ENCODE assay signal across 31 cellular contexts in genomic region chr2:67186871-67187270, GRCh38.
"Had no signal": no experiment of that assay in that cellular context is flagged by ENCODE, and none has a peak within 500 bp of the region (broad histone marks: within the 10 kb centered on the region; RNA-seq: fewer than 3 reads in every experiment).

No MANE protein-coding gene starts in this region.

- H3K9me3 Mint-ChIP-seq: memory B cell; stimulated activated naive B cell treated with anti-CD40 and anti-IgM and Interleukin-4, amounts not matched to agents 10 μg/mL and 1 μg/mL and 100 μg/mL, for 72 hours had no signal

- H3K4me1 Mint-ChIP-seq: immature natural killer cell; memory B cell; naive thymus-derived CD4-positive, alpha-beta T cell; neural crest cell; stimulated activated naive B cell treated with anti-CD40 and anti-IgM and Interleukin-4, amounts not matched to agents 10 μg/mL and 1 μg/mL and 100 μg/mL, for 72 hours had no signal

- H3K27me3 ChIP-seq: pancreas, stomach, testis, tibial artery, upper lobe of right lung had no signal

- H3K27me3 Mint-ChIP-seq: memory B cell; naive thymus-derived CD4-positive, alpha-beta T cell; natural killer cell treated with Interleukin-12 subunit alpha and Interleukin-12 subunit beta and Interleukin-15 and Interleukin-18, amount 100 ng/mL, for 72 hours; stimulated activated naive B cell treated with anti-CD40 and anti-IgM and Interleukin-4, amounts not matched to agents 10 μg/mL and 1 μg/mL and 100 μg/mL, for 72 hours had no signal

- H3K27ac Mint-ChIP-seq: immature natural killer cell; memory B cell; naive thymus-derived CD4-positive, alpha-beta T cell; natural killer cell treated with Interleukin-12 subunit alpha and Interleukin-12 subunit beta and Interleukin-15 and Interleukin-18, amount 100 ng/mL, for 72 hours; stimulated activated naive B cell treated with anti-CD40 and anti-IgM and Interleukin-4, amounts not matched to agents 10 μg/mL and 1 μg/mL and 100 μg/mL, for 72 hours had no signal

- H3K27ac ChIP-seq: left ventricle myocardium inferior, pancreas, prostate gland, skin epidermis, stomach, testis, tibial artery, upper lobe of right lung had no signal

- FAIRE-seq: islet of Langerhans, kidney, pancreas, urothelium cell line had no signal

- H3K4me1 ChIP-seq: left ventricle myocardium inferior, prostate gland, stomach, testis, tibial artery, upper lobe of right lung had no signal

- H3K4me3 ChIP-seq: left ventricle myocardium inferior, lung, mucosa of descending colon, pancreas, prostate gland, skin epidermis, stomach, testis, tibial artery, upper lobe of right lung had no signal

- H3K4me3 Mint-ChIP-seq: immature natural killer cell; memory B cell; naive thymus-derived CD4-positive, alpha-beta T cell; natural killer cell treated with Interleukin-12 subunit alpha and Interleukin-12 subunit beta and Interleukin-15 and Interleukin-18, amount 100 ng/mL, for 72 hours; neural crest cell; stimulated activated naive B cell treated with anti-CD40 and anti-IgM and Interleukin-4, amounts not matched to agents 10 μg/mL and 1 μg/mL and 100 μg/mL, for 72 hours had no signal

- H3K36me3 ChIP-seq: left ventricle myocardium inferior, pancreas, prostate gland, stomach, tibial artery, upper lobe of right lung had no signal

- H3K36me3 Mint-ChIP-seq: immature natural killer cell; memory B cell; naive thymus-derived CD4-positive, alpha-beta T cell; natural killer cell treated with Interleukin-12 subunit alpha and Interleukin-12 subunit beta and Interleukin-15 and Interleukin-18, amount 100 ng/mL, for 72 hours; stimulated activated naive B cell treated with anti-CD40 and anti-IgM and Interleukin-4, amounts not matched to agents 10 μg/mL and 1 μg/mL and 100 μg/mL, for 72 hours had no signal

- H3K9me3 ChIP-seq: mucosa of descending colon, pancreas, prostate gland, stomach, testis, tibial artery, upper lobe of right lung had no signal

- DNase-seq: hypothalamus; immature natural killer cell; kidney; left ventricle myocardium inferior; midbrain; mucosa of descending colon; naive thymus-derived CD4-positive, alpha-beta T cell; nucleus accumbens; pancreas; posterior cingulate gyrus; retina; right cardiac atrium; stimulated activated CD4-positive, alpha-beta T cell treated with anti-CD3 and anti-CD28 coated beads, Interleukin-12 subunit alpha, Interleukin-12 subunit beta, amount 100 ng/mL, for 4 hours; stimulated activated CD4-positive, alpha-beta T cell treated with anti-CD3 and anti-CD28 coated beads, Interleukin-15, amount 100 ng/mL, for 24 hours; stimulated activated CD4-positive, alpha-beta T cell treated with anti-CD3 and anti-CD28 coated beads, Interleukin-2, amount 100 ng/mL, for 24 hours; stimulated activated CD4-positive, alpha-beta T cell treated with anti-CD3 and anti-CD28 coated beads, Interleukin-4, amount 100 ng/mL, for 1 hour; stimulated activated naive B cell treated with anti-CD40 and anti-IgM and Interleukin-4, amounts not matched to agents 10 μg/mL and 1 μg/mL and 100 μg/mL, for 72 hours; stimulated activated naive CD8-positive, alpha-beta T cell treated with anti-CD3 and anti-CD28 coated beads, Interleukin-15, Interleukin-2, amounts not matched to agents 100 U/mL and 50 U/mL, for 24 hours; stomach; testis; tibial artery; trophoblast cell; upper lobe of right lung had no signal
